ENCODE assay signal across 8 cellular contexts in genomic region chr2:171893824-171894611, GRCh38. TPM values are rescaled to one million over a fixed set of nuclear protein-coding genes. Genes with fewer than 3 reads are reported as not detected.
DNase-seq lines count a peak whose midpoint lies in the region; ATAC-seq, FAIRE-seq and TF ChIP-seq lines count a peak whose summit lies in the region.

Gene SLC25A12 (minus strand): TSS chr2:171894244. CDS start chr2:171894214, 30 bp downstream.

- ATAC-seq in A549 (peak; percentile 98 to 99), GM18858 (IDR thresholded peaks at IDR 0.05; ENCODE audit: unreplicated experiment) (peak; percentile 85), HG03066 (IDR thresholded peaks at IDR 0.05; ENCODE audit: low read depth, unreplicated experiment) (peak; percentile 95)

- peak; percentile 68 for TF ChIP-seq POLR2A in A549 (IDR thresholded peaks at IDR 0.05; ENCODE audit: low read length)

- WGBS in A549 (ENCODE audit: missing lambda C conversion rate): 3% methylated on average over 17 of the region's 63 CpGs
- WGBS in mammary epithelial cell (ENCODE audit: low coverage, missing lambda C conversion rate): under 1% methylated on average over 22 of the region's 63 CpGs
- 0 to 1% (median 0%) methylated on average over 44 to 63 of the region's 63 CpGs for WGBS in small intestine, 3 donors

- POLR2A ChIA-PET in A549 (lab: Yijun Ruan, JAX): interaction anchor here (1.2 to 2.0 kb wide), 3 partner anchors 28 to 208 kb away, joined by 9 to 11 read pairs (median 9); partner anchors contain the start of genes DLX1, DLX2 and HAT1

- no peak for TF ChIP-seq EP300 in A549 (IDR thresholded peaks at IDR 0.05)

- FAIRE-seq in A549 (lab: Jason Lieb, UNC): no peak
- FAIRE-seq in small intestine (lab: Jason Lieb, UNC): no peak

- peak; percentile 79 to 83 for DNase-seq in A549 (ENCODE audit: low read depth in 1 of 2, low spot score in 1 of 2)
- peak; percentile 80 for DNase-seq in NCI-H2171 treated with DMSO at 0.1 percent for 48 hours (lab: John Stamatoyannopoulos, UW)
- DNase-seq in mammary epithelial cell: peak; percentile 81
- peak; percentile 98 for DNase-seq in iPS-NIHi11 (ENCODE audit: low spot score)
- peak; percentile 84 for DNase-seq in small intestine

- TF ChIP-seq RAD21 in A549 (conservative IDR thresholded peaks at IDR 0.05 in 1 of 2, IDR thresholded peaks at IDR 0.05 in 1 of 2): 0 out of 5 replicates have a peak, but pooled peaks of 1 of the 2 experiments have one; percentile 15

- no peaks in the 10 kb centered on the region for H4K20me1 ChIP-seq in mammary epithelial cell (ENCODE audit: insufficient read depth, low read length)

- in situ Hi-C loops in mammary epithelial cell (cut with MboI; ENCODE audit: low sequenced_read_pairs in 2 of 2): no loop called here

- H3K4me1 ChIP-seq in A549 (peaks cover 13% of the 10 kb centered on the region; the same call in 2 of the 3 replicates), mammary epithelial cell (ENCODE audit: insufficient read depth, low read length) (peaks cover 4% of the 10 kb centered on the region), small intestine (ENCODE audit: control insufficient read depth in 2 of 2, insufficient read depth in 1 of 2, low read depth in 1 of 2, low read length in 1 of 2) (peaks cover 0 to 9% of the 10 kb centered on the region in 2 donors)

- H3K4me2 ChIP-seq in A549: peak within 1 kb of the TSS; percentile 87
- peak within 1 kb of the TSS; percentile 73 for H3K4me2 ChIP-seq in mammary epithelial cell (ENCODE audit: insufficient read depth, low read depth, low read length)

- TF ChIP-seq CTCF in A549 (IDR thresholded peaks at IDR 0.05): no peak
- TF ChIP-seq CTCF in WI38 (IDR thresholded peaks at IDR 0.05; ENCODE audit: low read depth, low read length): no peak
- TF ChIP-seq CTCF in mammary epithelial cell (conservative IDR thresholded peaks at IDR 0.05 in 1 of 2, IDR thresholded peaks at IDR 0.05 in 1 of 2; ENCODE audit: extremely low read depth in 1 of 2, insufficient read depth in 1 of 2, low read depth in 1 of 2, low read length in 2 of 2): no peak

- peaks cover 3% of the 10 kb centered on the region for H3K36me3 ChIP-seq in mammary epithelial cell (ENCODE audit: insufficient read depth, low read length)
- no peaks in the 10 kb centered on the region for H3K36me3 ChIP-seq in small intestine (ENCODE audit: control insufficient read depth in 2 of 2, insufficient read depth in 2 of 2, low read length in 2 of 2)

- CTCF ChIA-PET in A549 (lab: Yijun Ruan, JAX): interaction anchor here (1.3 to 2.2 kb wide), 3 partner anchors 10 to 212 kb away, joined by 3 to 7 read pairs (median 4); partner anchors contain the start of gene DLX2
- CTCF ChIA-PET in mammary epithelial cell (lab: Charles Lee; ENCODE audit: low non-redundant PET): no interaction called here

- H3K27me3 ChIP-seq in mammary epithelial cell (ENCODE audit: insufficient read depth, low read length): no peaks in the 10 kb centered on the region
- no peaks in the 10 kb centered on the region for H3K27me3 ChIP-seq in small intestine (ENCODE audit: control insufficient read depth in 2 of 2, insufficient read depth in 2 of 2, low read length in 2 of 2)

- peak within 1 kb of the TSS; percentile 92 for H3K4me3 ChIP-seq in A549
- peak within 1 kb of the TSS; percentile 79 for H3K4me3 ChIP-seq in WI38 (ENCODE audit: low read depth, low read length)
- peak within 1 kb of the TSS; percentile 82 to 98 (median 90) for H3K4me3 ChIP-seq in mammary epithelial cell (replicated peaks in 1 of 3; ENCODE audit: insufficient read depth in 1 of 3, low read depth in 2 of 3, low read length in 3 of 3)
- peak within 1 kb of the TSS; percentile 61 to 80 for H3K4me3 ChIP-seq in small intestine (ENCODE audit: low read depth in 1 of 2, low read length in 2 of 2)

- BruUV-seq in mammary epithelial cell (replicated peaks; lab: Mats Ljungman, UMichigan): no TSS peak

- H2AFZ ChIP-seq in mammary epithelial cell (ENCODE audit: low read depth, low read length): peak within 1 kb of the TSS; percentile 99

- dilution Hi-C loops in mammary epithelial cell (cut with HindIII; ENCODE audit: low sequenced_read_pairs): no loop called here

- peak within 1 kb of the TSS; percentile 92 to 96 for H3K27ac ChIP-seq in A549
- H3K27ac ChIP-seq in mammary epithelial cell (ENCODE audit: insufficient read depth, low read depth, low read length): peak within 1 kb of the TSS; percentile 79
- H3K27ac ChIP-seq in small intestine (ENCODE audit: low read depth in 1 of 2, low read length in 1 of 2): peak within 1 kb of the TSS; percentile 52 to 61

- H3K9ac ChIP-seq in mammary epithelial cell (ENCODE audit: insufficient read depth, low read length): peak within 1 kb of the TSS; percentile 59

- H3K9me3 ChIP-seq in A549: no peaks in the 10 kb centered on the region
- no peaks in the 10 kb centered on the region for H3K9me3 ChIP-seq in mammary epithelial cell (replicated peaks; ENCODE audit: insufficient read depth, low read length)
- H3K9me3 ChIP-seq in small intestine (ENCODE audit: control insufficient read depth, low read depth): no peaks in the 10 kb centered on the region

- peaks cover 15% of the 10 kb centered on the region for H3K79me2 ChIP-seq in mammary epithelial cell (ENCODE audit: insufficient read depth, low read length)

- intact Hi-C loops in mammary epithelial cell (cut with micrococcal nuclease): loop anchor here (1.0 kb wide), 1 partner anchor 206 kb away; no protein-coding TSS in a partner anchor

TF ChIP-seq in A549, 52 proteins besides CTCF, POLR2A, EP300 and RAD21:
- TF ChIP-seq KDM5A (IDR thresholded peaks at IDR 0.05) (peak; percentile 58), SREBF2 (IDR thresholded peaks at IDR 0.05) (no peak), CEBPB (IDR thresholded peaks at IDR 0.05) (peak in 1 of 2 experiments; percentile 10; a peak in 2 of 4 replicates), MAX (IDR thresholded peaks at IDR 0.05) (peak; percentile 56), POLR2AphosphoS2 (conservative IDR thresholded peaks at IDR 0.05; ENCODE audit: low read length) (no peak), PHF8 (IDR thresholded peaks at IDR 0.05; ENCODE audit: borderline replicate concordance, low read depth) (peak; percentile 94), NPAS2 (CRISPR knock-in tag; IDR thresholded peaks at IDR 0.05; ENCODE audit: borderline replicate concordance) (no peak), HDAC2 (IDR thresholded peaks at IDR 0.05) (no peak), JUN (IDR thresholded peaks at IDR 0.05) (peak in 1 of 2 experiments; percentile 71; a peak in 2 of 5 replicates), TP53 (CRISPR knock-in tag; IDR thresholded peaks at IDR 0.05) (no peak), CBX8 (IDR thresholded peaks at IDR 0.05) (no peak), MYC (IDR thresholded peaks at IDR 0.05; ENCODE audit: borderline replicate concordance, low read length) (peak; percentile 86; the same call in 1 of the 2 replicates)
- TF ChIP-seq, protein P1, sequence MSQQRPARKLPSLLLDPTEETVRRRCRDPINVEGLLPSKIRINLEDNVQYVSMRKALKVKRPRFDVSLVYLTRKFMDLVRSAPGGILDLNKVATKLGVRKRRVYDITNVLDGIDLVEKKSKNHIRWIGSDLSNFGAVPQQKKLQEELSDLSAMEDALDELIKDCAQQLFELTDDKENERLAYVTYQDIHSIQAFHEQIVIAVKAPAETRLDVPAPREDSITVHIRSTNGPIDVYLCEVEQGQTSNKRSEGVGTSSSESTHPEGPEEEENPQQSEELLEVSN (IDR thresholded peaks at IDR 0.05; ENCODE audit: borderline replicate concordance, low read depth): 0 out of 2 replicates have a peak, but pooled peaks have one; percentile 42

RNA-seq across cellular contexts. Expression of gene SLC25A12, which starts in this region (rescaled TPM):
- polyA plus RNA-seq in A549 (2011; rRNA removed) (26.8 and 27.5 TPM in 2 replicates), A549 (2017; fragmentation: RNase III; extraction: RNeasy Plus Mini Kit Qiagen cat#74134 plus additional on column Dnase treatment) (12.5 to 13.8 TPM (median 12.9 TPM) in 3 replicates), mammary epithelial cell (18.5 TPM), small intestine (1 to 10 TPM; 2.2 to 6.2 (median 5.1) TPM)
- polyA plus RNA-seq in A549 (2012; cell fraction: cytosol; rRNA removed): 11.6 and 14.0 TPM in 2 replicates
- polyA plus RNA-seq in A549 (2012; cell fraction: nucleus; rRNA removed): 13.2 and 21.1 TPM in 2 replicates
- polyA minus RNA-seq in A549 (2011; rRNA and poly(A)+ RNA removed): 15.9 and 19.6 TPM in 2 replicates
- total RNA-seq in mammary epithelial cell: 10 to 100 TPM; 18.6 to 22.8 TPM
- 24.2 TPM for polyA minus RNA-seq in mammary epithelial cell

Comparison
In these comparisons a context has a peak if more than half of its experiments do, and no peak if none do; other contexts are left out.
1. Peak in every context shown above with its lines: DNase-seq, ATAC-seq, H3K4me3 ChIP-seq and H3K27ac ChIP-seq.